8 cellular contexts compared by ENCODE assay signal in the genomic region with DNA sequence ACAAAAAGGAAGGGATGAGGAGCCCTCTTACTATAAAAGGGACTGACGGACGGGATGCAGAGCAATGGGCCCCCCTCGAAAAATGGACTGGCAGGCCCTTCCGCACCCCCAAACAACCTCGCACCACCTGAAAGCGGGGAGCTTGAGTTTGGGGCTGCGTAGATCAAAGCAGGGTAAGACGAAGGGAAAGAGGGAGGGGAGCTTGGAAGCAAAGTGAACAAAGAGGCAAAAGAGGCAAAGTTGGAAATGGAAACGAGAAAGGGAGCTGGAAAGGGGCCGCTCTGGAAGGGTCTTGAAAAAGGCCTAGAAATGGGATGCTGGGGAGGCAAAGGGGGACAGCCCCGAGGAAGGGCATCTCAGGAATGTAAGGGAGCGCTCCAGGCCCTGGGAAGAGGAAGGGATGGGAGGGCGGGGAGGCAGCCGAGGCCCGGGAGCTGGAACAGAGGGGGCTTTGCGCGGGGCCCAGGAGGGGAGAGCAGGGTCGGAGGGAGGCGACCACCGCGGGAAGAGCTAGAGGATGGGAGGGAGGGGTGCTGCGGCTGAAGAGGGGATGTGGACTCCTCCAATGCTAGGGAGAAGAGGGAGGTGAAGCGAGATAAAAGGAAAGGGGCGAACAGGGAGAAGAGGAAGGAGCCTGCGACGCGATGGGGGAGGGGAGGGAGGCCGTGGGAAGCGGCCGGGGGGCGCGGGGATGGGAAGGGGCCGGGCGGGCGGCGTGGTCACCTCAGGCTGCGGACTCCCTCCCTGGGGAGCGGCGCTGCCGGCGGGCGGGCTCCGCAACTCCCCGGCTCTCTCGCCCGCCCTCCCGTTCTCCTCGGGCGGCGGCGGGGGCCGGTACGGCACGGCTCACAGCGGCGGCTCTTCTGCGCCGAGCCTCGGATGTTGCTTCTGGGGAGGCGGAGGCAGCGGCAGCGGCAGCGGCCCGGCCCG. TPM values are rescaled to one million over a fixed set of nuclear protein-coding genes. Genes with fewer than 3 reads are reported as not detected.
DNase-seq lines count a peak whose midpoint lies in the region; ATAC-seq and TF ChIP-seq lines count a peak whose summit lies in the region.

No MANE protein-coding gene starts in this region.

- H3K4me1 Mint-ChIP-seq in endothelial cell (ENCODE audit: unreplicated experiment) (peaks cover 60% of the 10 kb centered on the region), mesothelial cell of epicardium (peaks cover 61% of the 10 kb centered on the region)

- in situ Hi-C loops in Caki2 (cut with HindIII; ENCODE audit: low pct_unique_long_range_greater_than_20kb, low sequenced_read_pairs) = no loop called here

- H3K27me3 Mint-ChIP-seq in endothelial cell (ENCODE audit: unreplicated experiment) (peaks cover 21% of the 10 kb centered on the region), mesothelial cell of epicardium (ENCODE audit: low read depth) (no peaks in the 10 kb centered on the region)

- H3K36me3 Mint-ChIP-seq in endothelial cell (ENCODE audit: low read depth, unreplicated experiment) (peaks cover 22% of the 10 kb centered on the region), mesothelial cell of epicardium (no peaks in the 10 kb centered on the region)

- peak; percentile 46 for DNase-seq in Caki2 (ENCODE audit: low read depth)
- DNase-seq in HPDE6-E6E7 (ENCODE audit: extremely low spot score) = peak; percentile 3
- DNase-seq in activated CD4-positive, alpha-beta T cell treated with anti-CD3 and anti-CD28 coated beads for 4 hours = peak; percentile 26 to 34
- DNase-seq in endothelial cell (ENCODE audit: low spot score) = peak; percentile 38
- peak in 1 of 2 experiments; percentile 59 for DNase-seq in mesothelial cell of epicardium (ENCODE audit: low spot score in 2 of 2, unreplicated experiment in 2 of 2)
- DNase-seq in substantia nigra (lab: John Stamatoyannopoulos, UW) = peak in 38 of 49 donors; percentile 5 to 75 (median 39)
- no peak for DNase-seq in A172 (ENCODE audit: low spot score)

- TF ChIP-seq CTCF in endothelial cell (IDR thresholded peaks at IDR 0.05; ENCODE audit: unreplicated experiment) (no peak), mesothelial cell of epicardium (IDR thresholded peaks at IDR 0.05; ENCODE audit: unreplicated experiment) (no peak)

- peak; percentile 8 for ATAC-seq in GM21360 (IDR thresholded peaks at IDR 0.05; ENCODE audit: unreplicated experiment)

- H3K27ac ChIP-seq in substantia nigra (ENCODE audit: low read depth, low read length, poor library complexity, severe bottlenecking) = peak overlapping the region; percentile 51

- peak overlapping the region; percentile 99 for H3K27ac Mint-ChIP-seq in endothelial cell (ENCODE audit: unreplicated experiment)
- peak overlapping the region; percentile 97 for H3K27ac Mint-ChIP-seq in mesothelial cell of epicardium

- H3K4me3 Mint-ChIP-seq in endothelial cell (ENCODE audit: unreplicated experiment) (peak overlapping the region; percentile 98), mesothelial cell of epicardium (peak overlapping the region; percentile 89)

- H3K9me3 Mint-ChIP-seq in endothelial cell (ENCODE audit: unreplicated experiment) = no peaks in the 10 kb centered on the region
- H3K9me3 Mint-ChIP-seq in mesothelial cell of epicardium = no peaks in the 10 kb centered on the region

RNA-seq across cellular contexts. Expression of a gene that starts 0.6 kb away (rescaled TPM):
- total RNA-seq in Caki2 (2014; rRNA removed; shearing (Covaris generic); ENCODE audit: low replicate concordance) = 35.6 and 44.7 TPM in 2 replicates
- 102 TPM for total RNA-seq in endothelial cell (ENCODE audit: unreplicated experiment)
- total RNA-seq in mesothelial cell of epicardium = 88.8 to 93.1 TPM (median 91.4 TPM) in 3 replicates
- total RNA-seq in A172 (2014; rRNA removed; shearing (Covaris generic)) = 117 and 122 TPM in 2 replicates

RNA-seq across cellular contexts. Expression of a gene that starts 54.3 kb away (rescaled TPM):
- 30.3 and 30.6 TPM in 2 replicates for total RNA-seq in Caki2 (2014; rRNA removed; shearing (Covaris generic); ENCODE audit: low replicate concordance)
- total RNA-seq in endothelial cell (ENCODE audit: unreplicated experiment) (24.5 TPM), mesothelial cell of epicardium (27.8 to 29.2 TPM (median 28.3 TPM) in 3 replicates)
- 51.5 and 59.8 TPM in 2 replicates for total RNA-seq in A172 (2014; rRNA removed; shearing (Covaris generic))
